In genomic region chr5:181283347-181283746, GRCh38 we compare ENCODE assay signal across 17 cellular contexts.
"Had no signal": no experiment of that assay in that cellular context is flagged by ENCODE, and none has a peak within 500 bp of the region (broad histone marks: within the 10 kb centered on the region; RNA-seq: fewer than 3 reads in every experiment).

No MANE protein-coding gene starts in this region.

- H3K27me3 ChIP-seq: cardiac muscle cell, heart left ventricle, ovary, stomach, uterus had no signal

- H3K27ac Mint-ChIP-seq: activated naive CD8-positive, alpha-beta T cell treated with anti-CD3 and anti-CD28 coated beads, Interleukin-2, amount 50 U/mL, for 24 hours had no signal

- H3K4me1 ChIP-seq: heart left ventricle, stomach, uterus had no signal

- H3K4me3 ChIP-seq: cardiac muscle cell, heart left ventricle, ovary, stomach, thoracic aorta, uterus had no signal

- H3K27ac ChIP-seq: cardiac muscle cell, heart left ventricle, ovary, stomach, thoracic aorta, uterus had no signal

- FAIRE-seq: astrocyte, colon, endothelial cell of umbilical vein, islet of Langerhans had no signal

- ATAC-seq: activated naive CD8-positive, alpha-beta T cell treated with anti-CD3 and anti-CD28 coated beads, Interleukin-2, amount 50 U/mL, for 24 hours; heart left ventricle had no signal

- DNase-seq: activated CD4-positive, alpha-beta T cell treated with anti-CD3 and anti-CD28 coated beads, Interleukin-2, amount 50 U/mL, for 48 hours; activated CD4-positive, CD25-positive, alpha-beta regulatory T cell treated with anti-CD3 and anti-CD28 coated beads, Interleukin-2, amount 50 U/mL, for 72 hours; activated naive CD8-positive, alpha-beta T cell treated with anti-CD3 and anti-CD28 coated beads, Interleukin-2, amount 50 U/mL, for 24 hours; foreskin melanocyte; heart left ventricle; mammary epithelial cell; ovary; stimulated activated CD4-positive, alpha-beta T cell treated with anti-CD3 and anti-CD28 coated beads, Interleukin-2, amount 100 ng/mL, for 48 hours; stomach; uterus had no signal

- H3K4me3 Mint-ChIP-seq: activated naive CD8-positive, alpha-beta T cell treated with anti-CD3 and anti-CD28 coated beads, Interleukin-2, amount 50 U/mL, for 24 hours had no signal

- H3K9me3 ChIP-seq: heart left ventricle, ovary, stomach, thoracic aorta, uterus had no signal

- H3K27me3 Mint-ChIP-seq: activated naive CD8-positive, alpha-beta T cell treated with anti-CD3 and anti-CD28 coated beads, Interleukin-2, amount 50 U/mL, for 24 hours had no signal

- H3K36me3 ChIP-seq: cardiac muscle cell, heart left ventricle, ovary, stomach, thoracic aorta, uterus had no signal

- H3K9me3 Mint-ChIP-seq: activated naive CD8-positive, alpha-beta T cell treated with anti-CD3 and anti-CD28 coated beads, Interleukin-2, amount 50 U/mL, for 24 hours; nephron had no signal
